Comparison of ENCODE assay signal across 8 cellular contexts in genomic region chr4:70704333-70705145, GRCh38. TPM values are rescaled to one million over a fixed set of nuclear protein-coding genes. Genes with fewer than 3 reads are reported as not detected.
DNase-seq lines count a peak whose midpoint lies in the region; ATAC-seq and TF ChIP-seq lines count a peak whose summit lies in the region.

No MANE protein-coding gene starts in this region.

- peak overlapping the region; percentile 77 to 82 for H3K9ac ChIP-seq in duodenal mucosa (ENCODE audit: low read depth in 1 of 2, low read length in 2 of 2)

- WGBS in lower leg skin, 2 donors = 1% methylated on average over 36 to 41 of the region's 86 CpGs

- TF ChIP-seq POLR2A in lower leg skin (IDR thresholded peaks at IDR 0.05) = no peak

- intact Hi-C loops in lower leg skin (cut with DNase I; ENCODE audit: low total_unique reads) = no loop called here

- H3K27me3 ChIP-seq in BJ (ENCODE audit: control insufficient read depth, insufficient read depth, low read length) (no peaks in the 10 kb centered on the region), duodenal mucosa (ENCODE audit: control insufficient read depth in 1 of 2, insufficient read depth in 2 of 2, low read length in 2 of 2) (no peaks in the 10 kb centered on the region)

- peaks cover 20 to 22% of the 10 kb centered on the region in 2 donors for H3K4me1 ChIP-seq in duodenal mucosa (ENCODE audit: control insufficient read depth in 1 of 2, insufficient read depth in 2 of 2, low read length in 2 of 2)

- peak; percentile 57 for ATAC-seq in GM19025 (IDR thresholded peaks at IDR 0.05; ENCODE audit: low read depth, unreplicated experiment)
- peak; percentile 63 for ATAC-seq in HG03175 (IDR thresholded peaks at IDR 0.05; ENCODE audit: unreplicated experiment)

- DNase-seq in BJ (ENCODE audit: low read depth) (no peak), NCI-H510A treated with DMSO at 0.1 percent for 48 hours (lab: John Stamatoyannopoulos, UW) (peak; percentile 91), lower leg skin (ENCODE audit: low spot score in 2 of 2) (peak; percentile 67 to 95)
- DNase-seq in activated CD4-positive, alpha-beta T cell treated with anti-CD3 and anti-CD28 coated beads, Interleukin-2, amount 50 U/mL, for 48 hours = peak; percentile 60 to 65
- peak; percentile 48 for DNase-seq in stimulated activated CD8-positive, alpha-beta memory T cell treated with anti-CD3 and anti-CD28 coated beads, Interleukin-12 subunit alpha, Interleukin-12 subunit beta, amount 100 ng/mL, for 4 hours (ENCODE audit: low read depth)

- peak overlapping the region; percentile 81 for H3K27ac ChIP-seq in duodenal mucosa (ENCODE audit: low read depth, low read length)

- POLR2A ChIA-PET in BJ (lab: Charles Lee) = no interaction called here

- H3K36me3 ChIP-seq in BJ (ENCODE audit: control insufficient read depth, insufficient read depth, low read length) (no peaks in the 10 kb centered on the region), duodenal mucosa (ENCODE audit: control insufficient read depth in 1 of 2, insufficient read depth in 2 of 2, low read length in 2 of 2) (no peaks in the 10 kb centered on the region)

- no peaks in the 10 kb centered on the region for H3K9me3 ChIP-seq in duodenal mucosa (ENCODE audit: control insufficient read depth in 1 of 2, low read length in 2 of 2)

- peak; percentile 50 for TF ChIP-seq CTCF in BJ (IDR thresholded peaks at IDR 0.05; ENCODE audit: insufficient read depth, low read depth, low read length)
- TF ChIP-seq CTCF in lower leg skin (IDR thresholded peaks at IDR 0.05) = no peak

- H3K4me3 ChIP-seq in BJ (ENCODE audit: low read depth, low read length) = peak overlapping the region; percentile 81
- H3K4me3 ChIP-seq in duodenal mucosa (ENCODE audit: low read depth in 1 of 2, low read length in 2 of 2) = peak overlapping the region; percentile 84 to 85
- H3K4me3 ChIP-seq in lower leg skin (ENCODE audit: low read depth, poor library complexity, severe bottlenecking) = peak overlapping the region; percentile 73

- CTCF ChIA-PET in BJ (lab: Yijun Ruan, JAX) = interaction anchor here (0.8 to 2.2 kb wide), 12 partner anchors 7 to 292 kb away, joined by 3 to 13 read pairs (median 4); partner anchors contain the start of genes DCK, RUFY3 and UTP3

RNA-seq across cellular contexts. Expression of gene UTP3, which starts 16.2 kb away (rescaled TPM):
- polyA plus RNA-seq in BJ (2011; rRNA removed) = 10.4 and 16.8 TPM in 2 replicates
- polyA minus RNA-seq in BJ (2011; rRNA and poly(A)+ RNA removed) = 3.9 and 5.5 TPM in 2 replicates
- total RNA-seq in lower leg skin = 10 to 100 TPM; 12.6 to 32.8 (median 17.6) TPM

RNA-seq across cellular contexts. Expression of gene RUFY3, which starts 17.2 kb away (rescaled TPM):
- polyA plus RNA-seq in BJ (2011; rRNA removed) = 22.8 and 32.6 TPM in 2 replicates
- polyA minus RNA-seq in BJ (2011; rRNA and poly(A)+ RNA removed) = 13.4 and 14.5 TPM in 2 replicates
- 10 to 100 TPM; 54.2 to 88.9 (median 65.7) TPM for total RNA-seq in lower leg skin

RNA-seq across cellular contexts. Expression of gene JCHAIN, which starts 38.2 kb away (rescaled TPM):
- 8.5 and 14.9 TPM in 2 replicates for polyA plus RNA-seq in BJ (2011; rRNA removed)
- 0.67 and 2.2 TPM in 2 replicates for polyA minus RNA-seq in BJ (2011; rRNA and poly(A)+ RNA removed)
- 1 to 10 TPM; 1.7 to 5.9 (median 2.4) TPM for total RNA-seq in lower leg skin
